In genomic region chr5:78795757-78796156, GRCh38 we compare ENCODE assay signal across 1 cellular context.
TF ChIP-seq lines count a peak whose summit lies in the region.

No MANE protein-coding gene starts in this region.

TF ChIP-seq in HepG2, 621 proteins besides CTCF, POLR2A, EP300 and RAD21 (continued from another document and continues in another):
- TF ChIP-seq TBX2 (CRISPR knock-in tag; IDR thresholded peaks at IDR 0.05; ENCODE audit: borderline replicate concordance) (peak; percentile 38; the same call in 1 of the 2 replicates), ARID5B (CRISPR knock-in tag; IDR thresholded peaks at IDR 0.05) (peak; percentile 52), RNF219 (CRISPR knock-in tag; IDR thresholded peaks at IDR 0.05) (no peak), FOXA1 (IDR thresholded peaks at IDR 0.05) (0 out of 2 replicates have a peak, but pooled peaks have one; percentile 28), FOXA1 (CRISPR knock-in tag; IDR thresholded peaks at IDR 0.05) (0 out of 2 replicates have a peak, but pooled peaks have one; percentile 17), ZBTB39 (CRISPR knock-in tag; IDR thresholded peaks at IDR 0.05) (no peak), ZNF552 (CRISPR knock-in tag; IDR thresholded peaks at IDR 0.05; ENCODE audit: borderline replicate concordance) (no peak), ZNF740 (CRISPR knock-in tag; IDR thresholded peaks at IDR 0.05) (no peak), SAP130 (CRISPR knock-in tag; IDR thresholded peaks at IDR 0.05; ENCODE audit: low read depth) (peak; percentile 70), ATF4 (CRISPR knock-in tag; IDR thresholded peaks at IDR 0.05) (peak in 1 of 2 experiments; percentile 53; a peak in 1 of 4 replicates), KAT2B (IDR thresholded peaks at IDR 0.05; ENCODE audit: borderline replicate concordance, low read depth, low read length) (no peak), NCOR1 (IDR thresholded peaks at IDR 0.05; ENCODE audit: borderline replicate concordance, low read length) (peak; percentile 19; the same call in 1 of the 2 replicates), ZNF547 (CRISPR knock-in tag; IDR thresholded peaks at IDR 0.05) (no peak), RARA (CRISPR knock-in tag; IDR thresholded peaks at IDR 0.05) (peak; percentile 37), TERF1 (CRISPR knock-in tag; IDR thresholded peaks at IDR 0.05) (no peak), SPEN (CRISPR knock-in tag; IDR thresholded peaks at IDR 0.05; ENCODE audit: low read depth) (no peak), RFXAP (CRISPR knock-in tag; IDR thresholded peaks at IDR 0.05; ENCODE audit: borderline replicate concordance) (no peak), MAFF (IDR thresholded peaks at IDR 0.05; ENCODE audit: low read depth, low read length) (no peak), ZNF619 (CRISPR knock-in tag; IDR thresholded peaks at IDR 0.05) (no peak), NR3C1 (CRISPR knock-in tag; IDR thresholded peaks at IDR 0.05) (no peak), ZNF280D (CRISPR knock-in tag; IDR thresholded peaks at IDR 0.05) (no peak), ZNF772 (CRISPR knock-in tag; IDR thresholded peaks at IDR 0.05) (no peak), FOXP4 (CRISPR knock-in tag; IDR thresholded peaks at IDR 0.05) (0 out of 2 replicates have a peak, but pooled peaks have one; percentile 16), ZNF451 (CRISPR knock-in tag; IDR thresholded peaks at IDR 0.05) (no peak), BRCA1 (CRISPR knock-in tag; IDR thresholded peaks at IDR 0.05) (no peak), FOXP1 (IDR thresholded peaks at IDR 0.05) (0 out of 2 replicates have a peak, but pooled peaks have one; percentile 6), FOXP1 (CRISPR knock-in tag; IDR thresholded peaks at IDR 0.05) (peak; percentile 54), TCF7 (IDR thresholded peaks at IDR 0.05; ENCODE audit: low read depth) (peak; percentile 70), ZZZ3 (CRISPR knock-in tag; IDR thresholded peaks at IDR 0.05; ENCODE audit: borderline replicate concordance) (no peak), HIVEP1 (CRISPR knock-in tag; IDR thresholded peaks at IDR 0.05) (no peak), CEBPG (CRISPR knock-in tag; IDR thresholded peaks at IDR 0.05) (peak; percentile 46), NR2F1 (CRISPR knock-in tag; IDR thresholded peaks at IDR 0.05) (peak in 1 of 2 experiments; percentile 86; a peak in 2 of 4 replicates), SOX5 (CRISPR knock-in tag; IDR thresholded peaks at IDR 0.05; ENCODE audit: borderline replicate concordance) (peak; percentile 86), TGIF2 (CRISPR knock-in tag; IDR thresholded peaks at IDR 0.05) (no peak), NR2F6 (IDR thresholded peaks at IDR 0.05) (peak; percentile 81), NR2F6 (CRISPR knock-in tag; IDR thresholded peaks at IDR 0.05) (peak; percentile 54; the same call in 1 of the 2 replicates), ZNF75D (CRISPR knock-in tag; IDR thresholded peaks at IDR 0.05; ENCODE audit: borderline replicate concordance) (no peak), ZNF609 (CRISPR knock-in tag; IDR thresholded peaks at IDR 0.05; ENCODE audit: borderline replicate concordance) (no peak)
